27 cellular contexts compared by ENCODE assay signal in genomic region chr5:135206862-135207261, GRCh38.
"Had no signal": no experiment of that assay in that cellular context is flagged by ENCODE, and none has a peak within 500 bp of the region (broad histone marks: within the 10 kb centered on the region; RNA-seq: fewer than 3 reads in every experiment).

No MANE protein-coding gene starts in this region.

- H3K27me3 ChIP-seq: adrenal gland, ascending aorta, brain microvascular endothelial cell, esophagus squamous epithelium, gastroesophageal sphincter, sigmoid colon, upper lobe of left lung had no signal

- H3K4me3 ChIP-seq: adrenal gland, ascending aorta, esophagus squamous epithelium, gastroesophageal sphincter, heart left ventricle, sigmoid colon, smooth muscle cell, thoracic aorta, upper lobe of left lung had no signal

- H3K36me3 ChIP-seq: adrenal gland, ascending aorta, brain microvascular endothelial cell, esophagus squamous epithelium, gastroesophageal sphincter, heart left ventricle, sigmoid colon, thoracic aorta, upper lobe of left lung had no signal

- H3K9me3 ChIP-seq: sigmoid colon had no signal

- ATAC-seq: gastroesophageal sphincter; heart left ventricle; left cardiac atrium; naive thymus-derived CD4-positive, alpha-beta T cell; WTC11 had no signal

- H3K4me1 Mint-ChIP-seq: neural crest cell had no signal

- H3K27ac ChIP-seq: adrenal gland, ascending aorta, brain microvascular endothelial cell, esophagus squamous epithelium, gastroesophageal sphincter, heart left ventricle, sigmoid colon, thoracic aorta, upper lobe of left lung had no signal

- H3K4me1 ChIP-seq: upper lobe of left lung had no signal

- H3K27ac Mint-ChIP-seq: activated naive CD8-positive, alpha-beta T cell; activated T-cell treated with anti-CD3 and anti-CD28 coated beads, Interleukin-2, amount 50 U/mL, for 24 hours; activated T-helper 2 cell treated with anti-CD3 and anti-CD28 coated beads, Interferon-gamma antibody, Interleukin-2, Interleukin-4, amounts not matched to agents 10 μg/mL and 5 μg/mL and 100 μg/mL, durations not matched to agents 14 hours and 24 hours and 36 hours; naive thymus-derived CD4-positive, alpha-beta T cell; WTC11 had no signal

- H3K4me3 Mint-ChIP-seq: activated naive CD8-positive, alpha-beta T cell; activated T-cell treated with anti-CD3 and anti-CD28 coated beads, Interleukin-2, amount 50 U/mL, for 24 hours; naive thymus-derived CD4-positive, alpha-beta T cell; neural crest cell; WTC11 had no signal

- DNase-seq: activated CD4-positive, alpha-beta T cell treated with anti-CD3 and anti-CD28 coated beads for 4 hours; activated CD4-positive, alpha-beta T cell treated with anti-CD3 and anti-CD28 coated beads, Interleukin-2, amount 50 U/mL, for 48 hours; activated naive CD4-positive, alpha-beta T cell; activated T-cell treated with anti-CD3 and anti-CD28 coated beads, Interleukin-2, amount 50 U/mL, for 24 hours; brain microvascular endothelial cell; caudate nucleus; effector memory CD4-positive, alpha-beta T cell; esophagus squamous epithelium; heart left ventricle; left cardiac atrium; mesendoderm; naive thymus-derived CD4-positive, alpha-beta T cell; occipital lobe; sigmoid colon; stimulated activated CD4-positive, alpha-beta T cell treated with anti-CD3 and anti-CD28 coated beads, Interleukin-2, amount 100 ng/mL, for 48 hours; stimulated activated naive CD4-positive, alpha-beta T cell treated with Interleukin-2 at 50 U/mL for 16 hours; T-helper 1 cell; upper lobe of left lung had no signal
